In genomic region chr16:2009791-2010510, GRCh38 we compare ENCODE assay signal across 8 cellular contexts. TPM values are rescaled to one million over a fixed set of nuclear protein-coding genes. Genes with fewer than 3 reads are reported as not detected.
A peak's percentile ranks its signal among the peaks of the same experiment; 100 is the strongest.
DNase-seq lines count a peak whose midpoint lies in the region; ATAC-seq and TF ChIP-seq lines count a peak whose summit lies in the region.

Gene ZNF598, minus strand, starts transcription at chr16:2009821.

- H3K36me3 Mint-ChIP-seq in activated CD8-positive, alpha-beta T cell treated with anti-CD3 and anti-CD28 coated beads for 36 hours (ENCODE audit: low read depth): peaks cover 34% of the 10 kb centered on the region

- CTCF ChIA-PET in activated CD8-positive, alpha-beta T cell treated with anti-CD3 and anti-CD28 coated beads for 36 hours (lab: Charles Lee): interaction anchor here (2.2 kb wide), 1 partner anchor 131 kb away, joined by 8 read pairs; no protein-coding TSS in a partner anchor

- intact Hi-C loops in activated CD8-positive, alpha-beta T cell treated with anti-CD3 and anti-CD28 coated beads for 36 hours (cut with micrococcal nuclease): no loop called here

- H3K9me3 Mint-ChIP-seq in activated CD8-positive, alpha-beta T cell treated with anti-CD3 and anti-CD28 coated beads for 36 hours: no peaks in the 10 kb centered on the region

- ATAC-seq in HG03342 (IDR thresholded peaks at IDR 0.05; ENCODE audit: unreplicated experiment): peak; percentile 85
- ATAC-seq in activated CD8-positive, alpha-beta T cell treated with anti-CD3 and anti-CD28 coated beads for 36 hours: peak; percentile 94

- H3K27ac Mint-ChIP-seq in activated CD8-positive, alpha-beta T cell treated with anti-CD3 and anti-CD28 coated beads for 36 hours: peak within 1 kb of the TSS; percentile 94

- POLR2A ChIA-PET in activated CD8-positive, alpha-beta T cell treated with anti-CD3 and anti-CD28 coated beads for 36 hours (lab: Charles Lee): interaction anchor here (1.1 to 2.8 kb wide), 5 partner anchors 14 to 142 kb away, joined by 5 to 12 read pairs (median 8); partner anchors contain the start of genes RPS2 and TBL3

- TF ChIP-seq CTCF in activated CD8-positive, alpha-beta T cell treated with anti-CD3 and anti-CD28 coated beads for 36 hours (IDR thresholded peaks at IDR 0.05): no peak

- DNase-seq in AG08396 (ENCODE audit: low spot score) (peak; percentile 96), NCI-H69 (lab: John Stamatoyannopoulos, UW) (peak; percentile 97), medulla oblongata (ENCODE audit: extremely low spot score) (peak; percentile 92)
- DNase-seq in activated CD8-positive, alpha-beta T cell treated with anti-CD3 and anti-CD28 coated beads for 36 hours: peak; percentile 83
- peak; percentile 57 for DNase-seq in effector CD8-positive, alpha-beta T cell (lab: John Stamatoyannopoulos, UW)
- DNase-seq in stimulated activated CD4-positive, alpha-beta T cell treated with anti-CD3 and anti-CD28 coated beads, TNF-alpha, amount 100 ng/mL, for 4 hours (ENCODE audit: low read depth in 3 of 3): peak; percentile 58 to 62 (median 61)

- H3K4me1 Mint-ChIP-seq in activated CD8-positive, alpha-beta T cell treated with anti-CD3 and anti-CD28 coated beads for 36 hours (ENCODE audit: low read depth): peaks cover 39% of the 10 kb centered on the region

- TF ChIP-seq POLR2A in GM18951 (IDR thresholded peaks at IDR 0.05; ENCODE audit: extremely low read depth, insufficient read depth, insufficient read length): peak; percentile 96

- in situ Hi-C loops in GM18951 (cut with MboI; ENCODE audit: low sequenced_read_pairs, unreplicated experiment): no loop called here

- peak within 1 kb of the TSS; percentile 97 for H3K4me3 Mint-ChIP-seq in activated CD8-positive, alpha-beta T cell treated with anti-CD3 and anti-CD28 coated beads for 36 hours

- no peaks in the 10 kb centered on the region for H3K27me3 Mint-ChIP-seq in activated CD8-positive, alpha-beta T cell treated with anti-CD3 and anti-CD28 coated beads for 36 hours

RNA-seq across cellular contexts. Expression of gene ZNF598, which starts in this region (rescaled TPM):
- total RNA-seq in activated CD8-positive, alpha-beta T cell treated with anti-CD3 and anti-CD28 coated beads for 36 hours: 10 to 100 TPM; 85.5 to 90.3 TPM

Comparison
In these comparisons a context has a peak if more than half of its experiments do, and no peak if none do; other contexts are left out.
1. Peak in every context shown above with its lines: DNase-seq and ATAC-seq.